12 cellular contexts compared by ENCODE assay signal in the genomic region with DNA sequence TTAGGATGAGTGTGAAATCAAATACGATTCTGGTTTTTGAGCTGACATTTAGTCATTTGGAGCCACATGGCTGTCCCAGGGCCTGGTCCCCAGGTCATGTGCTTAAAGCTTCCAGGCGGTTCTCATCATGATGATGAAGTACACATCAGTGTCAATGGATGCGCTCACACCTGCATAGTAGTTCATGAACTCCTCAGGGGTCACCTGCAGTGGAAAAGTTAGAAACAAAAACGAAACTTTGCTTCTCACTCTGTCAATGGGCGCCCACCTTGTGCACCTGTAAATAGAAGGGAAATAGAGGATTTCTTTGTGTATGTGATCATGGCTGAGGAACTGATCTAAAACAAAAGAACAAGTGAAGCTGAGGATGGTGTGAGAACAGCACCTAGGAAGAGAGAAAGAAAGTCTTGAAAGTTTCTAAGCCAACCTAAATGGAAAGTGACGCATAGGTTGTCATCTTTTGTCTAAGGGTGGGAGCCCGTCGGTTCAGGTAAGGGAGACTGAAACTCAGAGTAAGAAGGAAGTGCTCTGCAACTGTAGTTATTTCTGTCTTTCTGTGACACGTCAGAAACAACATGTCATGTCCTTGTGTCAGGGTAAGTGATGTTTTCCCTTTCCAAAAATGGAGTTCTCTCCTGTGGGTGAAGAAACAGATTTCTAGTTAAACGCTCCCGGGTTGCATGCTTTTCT. TPM values are rescaled to one million over a fixed set of nuclear protein-coding genes. Genes with fewer than 3 reads are reported as not detected.
DNase-seq lines count a peak whose midpoint lies in the region; ATAC-seq and FAIRE-seq lines count a peak whose summit lies in the region.
"Had no signal": no experiment of that assay in that cellular context is flagged by ENCODE, and none has a peak within 500 bp of the region (broad histone marks: within the 10 kb centered on the region; RNA-seq: fewer than 3 reads in every experiment).

No MANE protein-coding gene starts in this region.

- no peak for FAIRE-seq in RCC 7860 (lab: Jason Lieb, UNC)
- FAIRE-seq: K562 had no signal

- no peaks in the 10 kb centered on the region for H3K27me3 ChIP-seq in CD4-positive, alpha-beta memory T cell (ENCODE audit: insufficient read depth, low read length)

- H3K4me3 ChIP-seq in CD4-positive, alpha-beta memory T cell (ENCODE audit: low read length in 2 of 2) = no peak overlapping the region
- H3K4me3 ChIP-seq: K562 had no signal

- peak in 1 of 5 donors; percentile 39 for DNase-seq in CD4-positive, alpha-beta memory T cell
- DNase-seq in SIG-M5 (lab: John Stamatoyannopoulos, UW) = no peak
- no peak for DNase-seq in NCI-H1930 (lab: John Stamatoyannopoulos, UW)
- no peak for DNase-seq in NCI-H146 (lab: John Stamatoyannopoulos, UW)
- DNase-seq in RCC 7860 (ENCODE audit: low spot score) = no peak
- DNase-seq: COR-L47, islet precursor cell had no signal

- H3K36me3 Mint-ChIP-seq in CD4-positive, alpha-beta memory T cell = no peaks in the 10 kb centered on the region
- peaks cover 1% of the 10 kb centered on the region for H3K36me3 Mint-ChIP-seq in T-helper 1 cell treated with Interleukin-12 subunit alpha and Interleukin-12 subunit beta and Interleukin-4 antibody, amounts not matched to agents 30 μg/mL and 1 μg/mL, for 36 hours (ENCODE audit: low read depth)

- H3K4me3 Mint-ChIP-seq in CD4-positive, alpha-beta memory T cell = peak overlapping the region in 4 of 8 donors; percentile 11 to 54 (median 34)
- peak overlapping the region; percentile 1 for H3K4me3 Mint-ChIP-seq in T-helper 1 cell treated with Interleukin-12 subunit alpha and Interleukin-12 subunit beta and Interleukin-4 antibody, amounts not matched to agents 30 μg/mL and 1 μg/mL, for 36 hours

- H3K9me3 Mint-ChIP-seq in CD4-positive, alpha-beta memory T cell = peaks cover 0 to 9% (median 3%) of the 10 kb centered on the region in 8 donors
- no peaks in the 10 kb centered on the region for H3K9me3 Mint-ChIP-seq in T-helper 1 cell treated with Interleukin-12 subunit alpha and Interleukin-12 subunit beta and Interleukin-4 antibody, amounts not matched to agents 30 μg/mL and 1 μg/mL, for 36 hours

- POLR2A ChIA-PET in CD4-positive, alpha-beta memory T cell (lab: Charles Lee; ENCODE audit: partially characterized antibody) = interaction anchor here (1.4 to 5.7 kb wide), 3 partner anchors 19 to 30 kb away, joined by 3 to 92 read pairs (median 26); no protein-coding TSS in a partner anchor

- no peaks in the 10 kb centered on the region for H3K27me3 Mint-ChIP-seq in CD4-positive, alpha-beta memory T cell
- no peaks in the 10 kb centered on the region for H3K27me3 Mint-ChIP-seq in T-helper 1 cell treated with Interleukin-12 subunit alpha and Interleukin-12 subunit beta and Interleukin-4 antibody, amounts not matched to agents 30 μg/mL and 1 μg/mL, for 36 hours (ENCODE audit: low read depth)
- H3K27me3 Mint-ChIP-seq: progenitor cell of endocrine pancreas had no signal

- no peaks in the 10 kb centered on the region for H3K9me3 ChIP-seq in CD4-positive, alpha-beta memory T cell (ENCODE audit: control insufficient read depth in 1 of 2, low read length in 2 of 2)

- peak overlapping the region in 5 of 7 donors; percentile 12 to 80 (median 23) for H3K27ac Mint-ChIP-seq in CD4-positive, alpha-beta memory T cell
- peak overlapping the region; percentile 60 for H3K27ac Mint-ChIP-seq in T-helper 1 cell treated with Interleukin-12 subunit alpha and Interleukin-12 subunit beta and Interleukin-4 antibody, amounts not matched to agents 30 μg/mL and 1 μg/mL, for 36 hours
- H3K27ac Mint-ChIP-seq: progenitor cell of endocrine pancreas had no signal

- no peaks in the 10 kb centered on the region for H3K36me3 ChIP-seq in CD4-positive, alpha-beta memory T cell (ENCODE audit: insufficient read depth, low read length)

- peaks cover 33% of the 10 kb centered on the region for H3K4me1 ChIP-seq in CD4-positive, alpha-beta memory T cell (ENCODE audit: insufficient read depth, low read length)

- H3K27ac ChIP-seq in CD4-positive, alpha-beta memory T cell (ENCODE audit: low read depth, low read length) = no peak overlapping the region

- CTCF ChIA-PET in CD4-positive, alpha-beta memory T cell (lab: Charles Lee; ENCODE audit: partially characterized antibody) = interaction anchor here (1.3 kb wide), 1 partner anchor 20 kb away, joined by 4 read pairs; no protein-coding TSS in a partner anchor

- H3K4me1 Mint-ChIP-seq in CD4-positive, alpha-beta memory T cell = peaks cover 21 to 62% (median 47%) of the 10 kb centered on the region in 4 donors
- H3K4me1 Mint-ChIP-seq in T-helper 1 cell treated with Interleukin-12 subunit alpha and Interleukin-12 subunit beta and Interleukin-4 antibody, amounts not matched to agents 30 μg/mL and 1 μg/mL, for 36 hours (ENCODE audit: low read depth) = peaks cover 63% of the 10 kb centered on the region

- ATAC-seq in GM18868 (IDR thresholded peaks at IDR 0.05; ENCODE audit: unreplicated experiment) (peak; percentile 71), HG02678 (IDR thresholded peaks at IDR 0.05; ENCODE audit: unreplicated experiment) (peak; percentile 58)
- ATAC-seq: K562 had no signal

- intact Hi-C loops in CD4-positive, alpha-beta memory T cell (cut with micrococcal nuclease) = no loop called here

RNA-seq across cellular contexts. Expression of a gene that starts 33.8 kb away (rescaled TPM):
- total RNA-seq in CD4-positive, alpha-beta memory T cell = not detected
- not detected for polyA plus RNA-seq in CD4-positive, alpha-beta memory T cell
- total RNA-seq: K562 had no signal
- polyA plus RNA-seq: K562 had no signal

RNA-seq across cellular contexts. Expression of a gene that starts 47.9 kb away (rescaled TPM):
- total RNA-seq in CD4-positive, alpha-beta memory T cell = 1,000 to 10,000 TPM; 2,390 to 2,440 TPM
- polyA plus RNA-seq in CD4-positive, alpha-beta memory T cell = 1,000 to 10,000 TPM in 1 of 2 donors, 100 to 1,000 TPM in 1; 514 to 1,212 TPM
- total RNA-seq: progenitor cell of endocrine pancreas had no signal
